Comparison of ENCODE assay signal across 12 cellular contexts in the genomic region with DNA sequence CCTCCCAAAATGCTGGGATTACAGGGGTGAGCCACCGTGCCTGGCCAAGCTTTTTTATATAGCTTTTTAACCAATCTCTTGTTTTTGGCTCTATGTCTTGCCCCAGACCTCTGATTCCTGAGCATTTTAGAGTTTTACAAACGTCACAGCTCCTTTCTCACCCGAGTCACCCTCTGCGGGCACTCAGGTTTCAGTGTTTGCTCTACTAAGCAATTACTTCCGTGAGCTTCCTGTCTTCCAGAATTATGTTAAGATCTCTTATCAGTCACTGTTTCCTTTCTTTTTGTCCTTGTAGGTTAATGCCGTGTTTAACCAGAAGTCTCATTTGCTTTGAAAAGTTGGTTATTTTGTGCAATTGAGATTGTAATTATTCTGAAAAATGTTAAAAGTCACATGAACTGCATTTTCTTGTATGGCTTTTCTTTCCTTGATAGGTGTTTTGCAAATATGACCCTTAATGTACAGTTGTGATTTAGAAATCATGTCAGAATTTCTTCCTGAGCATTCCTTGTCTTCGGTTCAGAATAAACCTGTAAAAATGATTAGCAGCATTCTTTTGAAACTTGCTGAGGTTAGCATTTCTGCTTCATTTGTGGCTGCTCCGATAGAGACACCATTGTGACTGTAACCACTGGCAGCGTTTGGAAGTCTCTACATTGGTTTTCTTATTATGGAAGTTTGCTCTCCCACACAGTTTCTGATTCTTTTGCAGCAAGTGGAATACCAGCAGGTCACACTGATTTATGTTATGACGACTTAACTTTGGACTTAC. TPM values are rescaled to one million over a fixed set of nuclear protein-coding genes. Genes with fewer than 3 reads are reported as not detected.
DNase-seq lines count a peak whose midpoint lies in the region; ATAC-seq, FAIRE-seq and TF ChIP-seq lines count a peak whose summit lies in the region.
"Had no signal": no experiment of that assay in that cellular context is flagged by ENCODE, and none has a peak within 500 bp of the region (broad histone marks: within the 10 kb centered on the region; RNA-seq: fewer than 3 reads in every experiment).

No MANE protein-coding gene starts in this region.

- no peak for TF ChIP-seq RAD21 in A549 (conservative IDR thresholded peaks at IDR 0.05 in 1 of 2, IDR thresholded peaks at IDR 0.05 in 1 of 2)

- peak overlapping the region; percentile 77 for H3K27ac Mint-ChIP-seq in T-cell

- H3K9me3 Mint-ChIP-seq in T-cell, result peaks cover 0 to 5% (median 0%) of the 10 kb centered on the region in 3 donors

- no peak for FAIRE-seq in A549 (lab: Jason Lieb, UNC)

- no peak for TF ChIP-seq CTCF in A549 (IDR thresholded peaks at IDR 0.05)

- ATAC-seq in A549 (no peak), T-cell (replicated peaks in 1 of 4) (peak in 2 of 4 experiments; percentile 82 to 89), HG03175 (IDR thresholded peaks at IDR 0.05; ENCODE audit: unreplicated experiment) (no peak), HG02938 (IDR thresholded peaks at IDR 0.05; ENCODE audit: unreplicated experiment) (no peak), HG03521 (IDR thresholded peaks at IDR 0.05; ENCODE audit: unreplicated experiment) (no peak), GM19395 (IDR thresholded peaks at IDR 0.05; ENCODE audit: unreplicated experiment) (no peak)

- TF ChIP-seq POLR2A in A549 (IDR thresholded peaks at IDR 0.05; ENCODE audit: low read length), result no peak

- peak overlapping the region in 1 of 3 donors; percentile 29 for H3K4me3 Mint-ChIP-seq in T-cell

- H3K27ac ChIP-seq in A549 (peak overlapping the region; percentile 81 to 91; a peak in 5 of 6 replicates), epithelial cell of prostate (peak overlapping the region; percentile 92)
- H3K27ac ChIP-seq: lower lobe of right lung, prostate gland had no signal

- H3K4me1 ChIP-seq in A549, result peaks cover 48% of the 10 kb centered on the region
- H3K4me1 ChIP-seq: prostate gland had no signal

- CTCF ChIA-PET in A549 (lab: Yijun Ruan, JAX), result interaction anchor here (0.6 to 1.9 kb wide), 5 partner anchors 14 to 177 kb away, joined by 3 to 7 read pairs (median 3); no protein-coding TSS in a partner anchor
- CTCF ChIA-PET in T-cell (lab: Charles Lee), result interaction anchor here (0.6 to 1.3 kb wide), 6 partner anchors 9 to 41 kb away, joined by 3 to 7 read pairs (median 4); no protein-coding TSS in a partner anchor

- no peaks in the 10 kb centered on the region for H3K27me3 Mint-ChIP-seq in T-cell

- 81% methylated on average over 10 of the region's 10 CpGs for WGBS in A549 (ENCODE audit: missing lambda C conversion rate)

- peaks cover 18 to 23% (median 19%) of the 10 kb centered on the region in 3 donors for H3K4me1 Mint-ChIP-seq in T-cell

- no peak overlapping the region for H3K4me2 ChIP-seq in A549

- no peaks in the 10 kb centered on the region for H3K36me3 Mint-ChIP-seq in T-cell

- H3K9me3 ChIP-seq in A549, result no peaks in the 10 kb centered on the region
- H3K9me3 ChIP-seq: lower lobe of right lung, prostate gland had no signal

- no peak for TF ChIP-seq EP300 in A549 (IDR thresholded peaks at IDR 0.05)

- POLR2A ChIA-PET in A549 (lab: Yijun Ruan, JAX), result interaction anchor here (1.0 kb wide), 1 partner anchor 12 kb away, joined by 3 read pairs; no protein-coding TSS in a partner anchor
- POLR2A ChIA-PET in T-cell (lab: Charles Lee), result interaction anchor here in 1 of 2 donors (0.6 kb wide), 2 partner anchors 9 to 104 kb away, joined by 4 to 5 read pairs; no protein-coding TSS in a partner anchor

- DNase-seq in A549 (ENCODE audit: low read depth in 1 of 2, low spot score in 1 of 2), result no peak
- DNase-seq in EH (ENCODE audit: low read depth), result peak; percentile 28
- peak in 13 of 34 experiments; percentile 7 to 59 (median 19) for DNase-seq in T-cell
- DNase-seq in epithelial cell of prostate (ENCODE audit: low read depth, low spot score), result no peak
- DNase-seq: cortex of kidney, lower lobe of right lung, NCI-H1417 treated with DMSO at 0.1 percent for 48 hours had no signal

- no peak overlapping the region for H3K4me3 ChIP-seq in A549
- H3K4me3 ChIP-seq: lower lobe of right lung, prostate gland had no signal

TF ChIP-seq in A549, 52 proteins besides CTCF, POLR2A, EP300 and RAD21:
- TF ChIP-seq MAFK (IDR thresholded peaks at IDR 0.05; ENCODE audit: partially characterized antibody), result peak; percentile 93
- TF ChIP-seq, protein P1, sequence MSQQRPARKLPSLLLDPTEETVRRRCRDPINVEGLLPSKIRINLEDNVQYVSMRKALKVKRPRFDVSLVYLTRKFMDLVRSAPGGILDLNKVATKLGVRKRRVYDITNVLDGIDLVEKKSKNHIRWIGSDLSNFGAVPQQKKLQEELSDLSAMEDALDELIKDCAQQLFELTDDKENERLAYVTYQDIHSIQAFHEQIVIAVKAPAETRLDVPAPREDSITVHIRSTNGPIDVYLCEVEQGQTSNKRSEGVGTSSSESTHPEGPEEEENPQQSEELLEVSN (IDR thresholded peaks at IDR 0.05; ENCODE audit: borderline replicate concordance, low read depth), result no peak

RNA-seq across cellular contexts. Expression of a gene that starts 4.5 kb away (rescaled TPM):
- polyA plus RNA-seq in A549 (2011; rRNA removed), result 28.5 and 32.8 TPM in 2 replicates
- 11.2 and 12.7 TPM in 2 replicates for polyA plus RNA-seq in A549 (2012; cell fraction: cytosol; rRNA removed)
- 30.4 and 34.9 TPM in 2 replicates for polyA plus RNA-seq in A549 (2012; cell fraction: nucleus; rRNA removed)
- polyA plus RNA-seq in A549 (2017; fragmentation: RNase III; extraction: RNeasy Plus Mini Kit Qiagen cat#74134 plus additional on column Dnase treatment), result 24.0 to 33.2 TPM (median 32.5 TPM) in 3 replicates
- 25.6 and 29.2 TPM in 2 replicates for polyA minus RNA-seq in A549 (2011; rRNA and poly(A)+ RNA removed)
- total RNA-seq in T-cell, result 1 to 10 TPM; 2.3 to 6.5 (median 5.2) TPM

RNA-seq across cellular contexts. Expression of a gene that starts 35.6 kb away (rescaled TPM):
- 55.5 and 57.4 TPM in 2 replicates for polyA plus RNA-seq in A549 (2011; rRNA removed)
- 23.1 and 24.0 TPM in 2 replicates for polyA plus RNA-seq in A549 (2012; cell fraction: cytosol; rRNA removed)
- 21.6 and 44.3 TPM in 2 replicates for polyA plus RNA-seq in A549 (2012; cell fraction: nucleus; rRNA removed)
- 31.4 to 35.0 TPM (median 31.9 TPM) in 3 replicates for polyA plus RNA-seq in A549 (2017; fragmentation: RNase III; extraction: RNeasy Plus Mini Kit Qiagen cat#74134 plus additional on column Dnase treatment)
- polyA minus RNA-seq in A549 (2011; rRNA and poly(A)+ RNA removed), result 28.4 and 36.3 TPM in 2 replicates
- 10 to 100 TPM; 34.1 to 50.7 (median 36.1) TPM for total RNA-seq in T-cell
